In the genomic region with DNA sequence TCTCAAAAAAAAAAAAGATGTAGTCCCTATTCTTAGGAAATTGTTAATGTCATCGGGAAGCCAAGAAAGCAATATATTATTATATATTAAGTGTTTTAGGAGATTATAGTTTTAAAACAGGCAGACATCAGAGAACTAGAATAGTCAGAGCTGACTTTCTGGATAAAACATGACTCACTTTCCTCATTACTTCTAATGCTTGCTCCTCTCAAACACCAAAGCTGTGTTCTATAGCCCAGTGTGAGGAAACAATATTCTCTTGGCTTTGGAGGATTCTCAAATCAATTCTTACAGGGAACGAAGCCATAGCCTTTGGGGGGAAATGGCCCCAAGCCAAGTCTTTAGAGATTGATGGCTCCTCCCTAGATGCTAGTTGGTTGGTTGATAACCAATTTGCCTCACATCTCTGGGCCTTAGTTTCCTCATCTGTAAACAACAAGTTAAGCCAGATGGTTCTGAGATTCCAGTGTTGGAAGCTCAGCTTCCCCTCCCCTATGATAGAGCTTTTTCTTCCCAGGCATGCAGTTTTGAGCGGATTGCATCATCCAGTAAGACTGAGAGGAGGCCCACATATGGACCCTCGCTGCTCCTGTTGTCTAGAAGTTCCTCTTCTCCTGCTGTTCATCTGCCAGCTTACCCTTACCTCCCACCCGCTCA, we compare ENCODE assay signal across 9 cellular contexts. TPM values are rescaled to one million over a fixed set of nuclear protein-coding genes. Genes with fewer than 3 reads are reported as not detected.
DNase-seq lines count a peak whose midpoint lies in the region; ATAC-seq and TF ChIP-seq lines count a peak whose summit lies in the region.
"Had no signal": no experiment of that assay in that cellular context is flagged by ENCODE, and none has a peak within 500 bp of the region (broad histone marks: within the 10 kb centered on the region; RNA-seq: fewer than 3 reads in every experiment).

No MANE protein-coding gene starts in this region.

- H3K9me2 ChIP-seq in PC-9 (ENCODE audit: insufficient read depth), result no peaks in the 10 kb centered on the region
- no peaks in the 10 kb centered on the region for H3K9me2 ChIP-seq in OCI-LY7 (ENCODE audit: insufficient read depth, low read length)

- H3K4me3 ChIP-seq in BJ (ENCODE audit: low read depth, low read length) (no peak overlapping the region), PC-9 (no peak overlapping the region), OCI-LY7 (ENCODE audit: low read depth, low read length, poor library complexity, severe bottlenecking) (no peak overlapping the region)
- H3K4me3 ChIP-seq: adrenal gland had no signal

- H4K20me1 ChIP-seq in PC-9 (ENCODE audit: insufficient read depth), result peaks cover 53% of the 10 kb centered on the region
- no peaks in the 10 kb centered on the region for H4K20me1 ChIP-seq in OCI-LY7 (ENCODE audit: insufficient read depth, low read length)

- H3K27me3 Mint-ChIP-seq in dendritic cell treated with granulocyte-macrophage colony-stimulating factor and Interleukin-4, amounts not matched to agents 40 ng/mL and 50 ng/mL, for 4 days, result no peaks in the 10 kb centered on the region
- H3K27me3 Mint-ChIP-seq in nephron progenitor cell (ENCODE audit: low read depth, poor library complexity), result peaks cover 3% of the 10 kb centered on the region

- no peaks in the 10 kb centered on the region for H3K27me3 ChIP-seq in BJ (ENCODE audit: control insufficient read depth, insufficient read depth, low read length)
- H3K27me3 ChIP-seq in PC-9 (ENCODE audit: insufficient read depth, low read depth), result no peaks in the 10 kb centered on the region
- H3K27me3 ChIP-seq: adrenal gland had no signal

- DNase-seq in BJ (ENCODE audit: low read depth) (peak; percentile 63), NCI-H446 (lab: John Stamatoyannopoulos, UW) (peak; percentile 93 to 96), nephron progenitor cell (no peak), PC-9 (no peak), OCI-LY7 (ENCODE audit: low spot score) (no peak)

- CTCF ChIA-PET in BJ (lab: Yijun Ruan, JAX) (interaction anchor here (0.7 to 2.1 kb wide), 6 partner anchors 9 to 153 kb away, joined by 3 to 7 read pairs (median 5); a partner anchor contains a TSS), PC-9 (lab: Charles Lee) (no interaction called here), OCI-LY7 (lab: Charles Lee; ENCODE audit: unreplicated experiment) (no interaction called here)

- no peaks in the 10 kb centered on the region for H3K9me3 ChIP-seq in PC-9 (ENCODE audit: insufficient read depth, low read depth)
- H3K9me3 ChIP-seq in OCI-LY7 (ENCODE audit: low read length), result no peaks in the 10 kb centered on the region
- H3K9me3 ChIP-seq: adrenal gland had no signal

- H3K4me1 Mint-ChIP-seq in dendritic cell treated with granulocyte-macrophage colony-stimulating factor and Interleukin-4, amounts not matched to agents 40 ng/mL and 50 ng/mL, for 4 days (ENCODE audit: low read depth), result peaks cover 67% of the 10 kb centered on the region
- H3K4me1 Mint-ChIP-seq in nephron progenitor cell, result no peaks in the 10 kb centered on the region

- POLR2A ChIA-PET in BJ (lab: Charles Lee), result interaction anchor here (0.5 to 1.0 kb wide), 3 partner anchors 12 to 985 kb away, joined by 3 to 7 read pairs (median 5); a partner anchor contains a TSS
- POLR2A ChIA-PET in PC-9 (lab: Charles Lee; ENCODE audit: unreplicated experiment), result no interaction called here
- POLR2A ChIA-PET in OCI-LY7 (lab: Charles Lee), result no interaction called here

- H3K4me3 Mint-ChIP-seq in dendritic cell treated with granulocyte-macrophage colony-stimulating factor and Interleukin-4, amounts not matched to agents 40 ng/mL and 50 ng/mL, for 4 days, result no peak overlapping the region
- no peak overlapping the region for H3K4me3 Mint-ChIP-seq in nephron progenitor cell

- H3K36me3 ChIP-seq in BJ (ENCODE audit: control insufficient read depth, insufficient read depth, low read length), result peaks cover 4% of the 10 kb centered on the region
- H3K36me3 ChIP-seq in PC-9 (ENCODE audit: low read depth), result peaks cover 25% of the 10 kb centered on the region; the same call in 1 of the 2 replicates
- H3K36me3 ChIP-seq in OCI-LY7 (ENCODE audit: insufficient read depth, low read length), result peaks cover 76% of the 10 kb centered on the region

- peak overlapping the region; percentile 52 for H3K27ac Mint-ChIP-seq in dendritic cell treated with granulocyte-macrophage colony-stimulating factor and Interleukin-4, amounts not matched to agents 40 ng/mL and 50 ng/mL, for 4 days
- peak overlapping the region; percentile 31 for H3K27ac Mint-ChIP-seq in nephron progenitor cell

- H3K9me3 Mint-ChIP-seq in dendritic cell treated with granulocyte-macrophage colony-stimulating factor and Interleukin-4, amounts not matched to agents 40 ng/mL and 50 ng/mL, for 4 days, result no peaks in the 10 kb centered on the region
- H3K9me3 Mint-ChIP-seq in nephron progenitor cell, result no peaks in the 10 kb centered on the region

- ATAC-seq in HG03039 (IDR thresholded peaks at IDR 0.05; ENCODE audit: unreplicated experiment) (no peak), GM18858 (IDR thresholded peaks at IDR 0.05; ENCODE audit: unreplicated experiment) (no peak)

- H2AFZ ChIP-seq in PC-9, result no peak overlapping the region
- no peak overlapping the region for H2AFZ ChIP-seq in OCI-LY7 (ENCODE audit: low read length)

- H3K79me2 ChIP-seq in PC-9 (ENCODE audit: low read depth) (peaks cover 86% of the 10 kb centered on the region), OCI-LY7 (ENCODE audit: insufficient read depth, low read depth, low read length) (peaks cover 71% of the 10 kb centered on the region)

- H3K4me2 ChIP-seq in PC-9 (no peak overlapping the region), OCI-LY7 (ENCODE audit: low read length) (no peak overlapping the region)

- peaks cover 4% of the 10 kb centered on the region; the same call in 1 of the 2 replicates for H3K4me1 ChIP-seq in PC-9 (replicated peaks; ENCODE audit: insufficient read depth)
- no peaks in the 10 kb centered on the region for H3K4me1 ChIP-seq in OCI-LY7 (ENCODE audit: insufficient read depth, low read length, poor library complexity, severe bottlenecking)

- BruUV-seq in PC-9 (replicated peaks; lab: Mats Ljungman, UMichigan) (no TSS peak), OCI-LY7 (replicated peaks; lab: Mats Ljungman, UMichigan) (no TSS peak)

- H3K27ac ChIP-seq in PC-9 (no peak overlapping the region), OCI-LY7 (ENCODE audit: low read depth, low read length, poor library complexity, severe bottlenecking) (no peak overlapping the region)
- H3K27ac ChIP-seq: adrenal gland had no signal

- TF ChIP-seq CTCF in BJ (IDR thresholded peaks at IDR 0.05; ENCODE audit: insufficient read depth, low read depth, low read length) (no peak), nephron progenitor cell (IDR thresholded peaks at IDR 0.05) (no peak), PC-9 (conservative IDR thresholded peaks at IDR 0.05) (no peak), OCI-LY7 (conservative IDR thresholded peaks at IDR 0.05; ENCODE audit: low read length) (no peak)

- intact Hi-C loops in dendritic cell treated with granulocyte-macrophage colony-stimulating factor and Interleukin-4, amounts not matched to agents 40 ng/mL and 50 ng/mL, for 4 days (cut with micrococcal nuclease), result no loop called here
- intact Hi-C loops in PC-9 (cut with micrococcal nuclease; ENCODE audit: unreplicated experiment), result no loop called here
- intact Hi-C loops in OCI-LY7 (cut with micrococcal nuclease; ENCODE audit: unreplicated experiment), result no loop called here

- peaks cover 15% of the 10 kb centered on the region; the same call in 1 of the 2 replicates for H3F3A ChIP-seq in PC-9 (ENCODE audit: insufficient read depth, low read depth)

- peaks cover 73% of the 10 kb centered on the region for H3K36me3 Mint-ChIP-seq in dendritic cell treated with granulocyte-macrophage colony-stimulating factor and Interleukin-4, amounts not matched to agents 40 ng/mL and 50 ng/mL, for 4 days (ENCODE audit: low read depth)
- peaks cover 65% of the 10 kb centered on the region for H3K36me3 Mint-ChIP-seq in nephron progenitor cell (ENCODE audit: low read depth)

RNA-seq across cellular contexts. Expression of a gene that starts 12.4 kb away (rescaled TPM):
- 48.1 and 62.5 TPM in 2 replicates for polyA plus RNA-seq in BJ (2011; rRNA removed)
- 52.8 and 163 TPM in 2 replicates for polyA minus RNA-seq in BJ (2011; rRNA and poly(A)+ RNA removed)
- total RNA-seq in PC-9 (2021) (103 and 132 TPM in 2 replicates), OCI-LY7 (2022) (126 and 134 TPM in 2 replicates)
- total RNA-seq in OCI-LY7 (2014; rRNA removed; shearing (Covaris generic)), result 65.7 and 82.3 TPM in 2 replicates

RNA-seq across cellular contexts. Expression of a gene that starts 22.1 kb away (rescaled TPM):
- 25.4 and 44.2 TPM in 2 replicates for polyA plus RNA-seq in BJ (2011; rRNA removed)
- 41.9 and 63.6 TPM in 2 replicates for polyA minus RNA-seq in BJ (2011; rRNA and poly(A)+ RNA removed)
- 57.9 and 68.8 TPM in 2 replicates for total RNA-seq in PC-9 (2021)
- total RNA-seq in OCI-LY7 (2014; rRNA removed; shearing (Covaris generic)), result 40.8 and 53.1 TPM in 2 replicates
- total RNA-seq in OCI-LY7 (2022), result 45.6 and 48.9 TPM in 2 replicates

RNA-seq across cellular contexts. Expression of a gene that starts 58.8 kb away (rescaled TPM):
- polyA plus RNA-seq in BJ (2011; rRNA removed), result 47.5 and 81.6 TPM in 2 replicates
- 71.6 and 94.8 TPM in 2 replicates for polyA minus RNA-seq in BJ (2011; rRNA and poly(A)+ RNA removed)
- total RNA-seq in PC-9 (2021) (92.4 and 138 TPM in 2 replicates), OCI-LY7 (2022) (1.7 and 4.6 TPM in 2 replicates)
- 1.4 and 3.6 TPM in 2 replicates for total RNA-seq in OCI-LY7 (2014; rRNA removed; shearing (Covaris generic))

Comparison
In these comparisons a context has a peak if more than half of its experiments do, and no peak if none do; other contexts are left out.
1. DNase-seq: peak in BJ (single experiment) and NCI-H446 (2 of 2); none in nephron progenitor cell (single experiment), PC-9 (0 of 2) and OCI-LY7 (single experiment).
2. RNA of a gene that starts 58.8 kb away (total RNA-seq): 92.4 to 138 TPM in PC-9; 1.4 to 4.6 TPM in OCI-LY7; every median in the first group is over 10 times any median in the second.